ENCODE assay signal across 32 cellular contexts in genomic region chr13:103283451-103283820, GRCh38.
A peak's percentile ranks its signal among the peaks of the same experiment; 100 is the strongest.
DNase-seq lines count a peak whose midpoint lies in the region; ATAC-seq and TF ChIP-seq lines count a peak whose summit lies in the region.
"Had no signal": no experiment of that assay in that cellular context is flagged by ENCODE, and none has a peak within 500 bp of the region (broad histone marks: within the 10 kb centered on the region; RNA-seq: fewer than 3 reads in every experiment).

No MANE protein-coding gene starts in this region.

- H3K27me3 Mint-ChIP-seq in chondrocyte (ENCODE audit: low read depth) (no peaks in the 10 kb centered on the region), type B pancreatic cell (no peaks in the 10 kb centered on the region)
- H3K27me3 Mint-ChIP-seq in naive thymus-derived CD8-positive, alpha-beta T cell: peaks cover 3 to 13% (median 9%) of the 10 kb centered on the region in 5 donors

- POLR2A ChIA-PET in naive thymus-derived CD8-positive, alpha-beta T cell (lab: Charles Lee): no interaction called here

- no peaks in the 10 kb centered on the region for H3K9me3 Mint-ChIP-seq in chondrocyte (ENCODE audit: low read depth)
- H3K9me3 Mint-ChIP-seq in type B pancreatic cell: peaks cover 5% of the 10 kb centered on the region
- peaks cover 0 to 10% (median 0%) of the 10 kb centered on the region in 9 donors for H3K9me3 Mint-ChIP-seq in naive thymus-derived CD8-positive, alpha-beta T cell
- H3K9me3 Mint-ChIP-seq: activated T-cell treated with anti-CD3 and anti-CD28 coated beads, Interleukin-2, amount 50 U/mL, for 4 hours had no signal

- no peak overlapping the region for H3K4me3 ChIP-seq in cardiac muscle cell
- no peak overlapping the region for H3K4me3 ChIP-seq in mesodermal cell (ENCODE audit: extremely low read depth, insufficient read depth, low read length, poor library complexity, severe bottlenecking)
- H3K4me3 ChIP-seq: colonic mucosa, esophagus squamous epithelium, gastroesophageal sphincter, GM23248, SK-N-MC, stomach, upper lobe of right lung had no signal

- no peaks in the 10 kb centered on the region for H3K9me3 ChIP-seq in cardiac muscle cell (ENCODE audit: low read depth)
- H3K9me3 ChIP-seq in mesodermal cell (ENCODE audit: control insufficient read depth, low read length): no peaks in the 10 kb centered on the region
- H3K9me3 ChIP-seq: colonic mucosa, esophagus squamous epithelium, gastroesophageal sphincter, stomach, upper lobe of right lung had no signal

- H3K36me3 ChIP-seq in cardiac muscle cell (no peaks in the 10 kb centered on the region), mesodermal cell (ENCODE audit: control insufficient read depth, insufficient read depth, low read length) (no peaks in the 10 kb centered on the region)
- H3K36me3 ChIP-seq: colonic mucosa, esophagus squamous epithelium, gastroesophageal sphincter, stomach, upper lobe of right lung had no signal

- ATAC-seq in left cardiac atrium (no peak), esophagus mucosa (no peak)
- no peak for ATAC-seq in naive thymus-derived CD8-positive, alpha-beta T cell
- ATAC-seq: activated CD4-positive, alpha-beta T cell treated with anti-CD3 and anti-CD28 coated beads for 36 hours; activated T-cell treated with anti-CD3 and anti-CD28 coated beads, Interleukin-2, amount 50 U/mL, for 4 hours; gastroesophageal sphincter; sciatic nerve; upper lobe of right lung had no signal

- peak overlapping the region; percentile 94 for H3K27ac Mint-ChIP-seq in chondrocyte (ENCODE audit: unreplicated experiment)
- H3K27ac Mint-ChIP-seq in type B pancreatic cell: peak overlapping the region; percentile 42
- H3K27ac Mint-ChIP-seq in naive thymus-derived CD8-positive, alpha-beta T cell: no peak overlapping the region
- H3K27ac Mint-ChIP-seq: activated CD4-positive, alpha-beta T cell treated with anti-CD3 and anti-CD28 coated beads for 36 hours; B cell; CD8-positive, alpha-beta memory T cell; naive B cell had no signal

- H3K4me3 Mint-ChIP-seq in chondrocyte (ENCODE audit: unreplicated experiment) (peak overlapping the region; percentile 50), type B pancreatic cell (no peak overlapping the region)
- H3K4me3 Mint-ChIP-seq in naive thymus-derived CD8-positive, alpha-beta T cell: no peak overlapping the region
- H3K4me3 Mint-ChIP-seq: activated CD4-positive, alpha-beta T cell treated with anti-CD3 and anti-CD28 coated beads for 36 hours; activated T-cell treated with anti-CD3 and anti-CD28 coated beads, Interleukin-2, amount 50 U/mL, for 4 hours; B cell; brain; CD8-positive, alpha-beta memory T cell; naive B cell had no signal

- H3K27ac ChIP-seq in cardiac muscle cell: peak overlapping the region; percentile 88
- peak overlapping the region; percentile 95 for H3K27ac ChIP-seq in mesodermal cell (ENCODE audit: low read depth, low read length, severe bottlenecking)
- H3K27ac ChIP-seq: colonic mucosa, esophagus squamous epithelium, gastroesophageal sphincter, GM23248, HL-60, parathyroid adenoma, SK-N-MC, stomach, upper lobe of right lung had no signal

- H3K4me1 ChIP-seq in cardiac muscle cell (ENCODE audit: low read depth): peaks cover 27% of the 10 kb centered on the region
- H3K4me1 ChIP-seq in mesodermal cell (ENCODE audit: control insufficient read depth, insufficient read depth, low read length, poor library complexity, severe bottlenecking): peaks cover 15% of the 10 kb centered on the region
- H3K4me1 ChIP-seq: colonic mucosa, gastroesophageal sphincter, parathyroid adenoma, stomach, upper lobe of right lung had no signal

- intact Hi-C loops in left cardiac atrium (cut with DNase I): no loop called here

- no peaks in the 10 kb centered on the region for H3K36me3 Mint-ChIP-seq in chondrocyte (ENCODE audit: low read depth)
- no peaks in the 10 kb centered on the region for H3K36me3 Mint-ChIP-seq in type B pancreatic cell
- no peaks in the 10 kb centered on the region for H3K36me3 Mint-ChIP-seq in naive thymus-derived CD8-positive, alpha-beta T cell
- H3K36me3 Mint-ChIP-seq: brain; CD8-positive, alpha-beta memory T cell; naive B cell had no signal

- no CpG with 5 or more reads among the region's 1 CpG for WGBS in mesodermal cell (ENCODE audit: insufficient coverage in 2 of 2), 2 experiments

- TF ChIP-seq CTCF in cardiac muscle cell (IDR thresholded peaks at IDR 0.05; ENCODE audit: low read depth, low read length): no peak
- TF ChIP-seq CTCF in chondrocyte (IDR thresholded peaks at IDR 0.05): no peak
- TF ChIP-seq CTCF in type B pancreatic cell (conservative IDR thresholded peaks at IDR 0.05): no peak

- peak in 1 of 2 donors; percentile 14 for DNase-seq in cardiac muscle cell (ENCODE audit: low read depth in 1 of 2, low spot score in 1 of 2)
- no peak for DNase-seq in left cardiac atrium
- DNase-seq in chondrocyte (ENCODE audit: low spot score): no peak
- DNase-seq in type B pancreatic cell (ENCODE audit: extremely low spot score, unreplicated experiment): no peak
- DNase-seq in HPDE6-E6E7 (ENCODE audit: extremely low spot score): no peak
- DNase-seq in naive thymus-derived CD8-positive, alpha-beta T cell: no peak
- DNase-seq: activated CD4-positive, alpha-beta T cell treated with anti-CD3 and anti-CD28 coated beads for 36 hours; activated T-cell treated with anti-CD3 and anti-CD28 coated beads, Interleukin-2, amount 50 U/mL, for 4 hours; CD8-positive, alpha-beta memory T cell; colonic mucosa; effector memory CD4-positive, alpha-beta T cell; esophagus squamous epithelium; GDM1; GM23248; kidney; naive B cell; NCI-H1092 treated with DMSO at 0.1 percent for 48 hours; NCI-H187 treated with DMSO at 0.1 percent for 48 hours; NCI-H526 treated with DMSO at 0.1 percent for 48 hours; stimulated activated CD8-positive, alpha-beta memory T cell treated with anti-CD3 and anti-CD28 coated beads, Interleukin-4, amount 100 ng/mL, for 48 hours; stomach; T-helper 2 cell; upper lobe of right lung had no signal

- H3K27me3 ChIP-seq in cardiac muscle cell: no peaks in the 10 kb centered on the region
- H3K27me3 ChIP-seq: colonic mucosa, esophagus squamous epithelium, upper lobe of right lung had no signal

- H3K4me1 Mint-ChIP-seq in chondrocyte (ENCODE audit: low read depth) (peaks cover 34% of the 10 kb centered on the region), type B pancreatic cell (ENCODE audit: unreplicated experiment) (peaks cover 12% of the 10 kb centered on the region)
- peaks cover 0 to 4% (median 2%) of the 10 kb centered on the region in 4 donors for H3K4me1 Mint-ChIP-seq in naive thymus-derived CD8-positive, alpha-beta T cell
- H3K4me1 Mint-ChIP-seq: brain; CD8-positive, alpha-beta memory T cell; naive B cell had no signal

Comparison
In these comparisons a context has a peak if more than half of its experiments do, and no peak if none do; other contexts are left out.
1. H3K27ac Mint-ChIP-seq: peak in chondrocyte (single experiment) and type B pancreatic cell (single experiment); none in naive thymus-derived CD8-positive, alpha-beta T cell (0 of 10).